In genomic region chr7:122746948-122747347, GRCh38 we compare ENCODE assay signal across 1 cellular context.
TF ChIP-seq lines count a peak whose summit lies in the region.

No MANE protein-coding gene starts in this region.

TF ChIP-seq in WTC11, 78 proteins besides CTCF, POLR2A, EP300 and RAD21 (continued from another document):
- TF ChIP-seq ARID4B (CRISPR knock-in tag; IDR thresholded peaks at IDR 0.05; ENCODE audit: borderline replicate concordance) = no peak
